Comparison of ENCODE assay signal across 11 cellular contexts in genomic region chr18:58867281-58867961, GRCh38. TPM values are rescaled to one million over a fixed set of nuclear protein-coding genes. Genes with fewer than 3 reads are reported as not detected.
DNase-seq lines count a peak whose midpoint lies in the region; ATAC-seq, FAIRE-seq and TF ChIP-seq lines count a peak whose summit lies in the region.
"Had no signal": no experiment of that assay in that cellular context is flagged by ENCODE, and none has a peak within 500 bp of the region (broad histone marks: within the 10 kb centered on the region; RNA-seq: fewer than 3 reads in every experiment).

No MANE protein-coding gene starts in this region.

- H3K4me3 ChIP-seq in HUES6 (ENCODE audit: low read depth, low read length) (peak overlapping the region; percentile 66), tibial nerve (peak overlapping the region in 2 of 4 donors; percentile 33 to 61), pancreas (no peak overlapping the region)

- TF ChIP-seq CTCF in tibial nerve (IDR thresholded peaks at IDR 0.05) (no peak), pancreas (IDR thresholded peaks at IDR 0.05) (no peak)

- H3K9ac ChIP-seq in HUES6 (ENCODE audit: low read length): peak overlapping the region; percentile 88

- H3K36me3 ChIP-seq in HUES6 (ENCODE audit: control insufficient read depth, insufficient read depth, low read length) (peaks cover 77% of the 10 kb centered on the region), tibial nerve (peaks cover 0 to 21% (median 0%) of the 10 kb centered on the region in 3 donors), pancreas (no peaks in the 10 kb centered on the region)

- DNase-seq in cerebellar cortex (ENCODE audit: low spot score): peak; percentile 69
- peak; percentile 45 for DNase-seq in left kidney (ENCODE audit: low read depth, low spot score)
- no peak for DNase-seq in tibial nerve (ENCODE audit: low spot score in 2 of 2)
- no peak for DNase-seq in NCI-H128 (lab: John Stamatoyannopoulos, UW; ENCODE audit: unreplicated experiment)
- no peak for DNase-seq in pancreas
- no peak for DNase-seq in activated naive CD8-positive, alpha-beta T cell treated with anti-CD3 and anti-CD28 coated beads for 36 hours
- DNase-seq: activated CD4-positive, alpha-beta T cell treated with anti-CD3 and anti-CD28 coated beads, Interleukin-2, amount 10 ng/mL, durations not matched to agents 7 days and 5 days; central memory CD4-positive, alpha-beta T cell; left colon had no signal

- H3K27ac Mint-ChIP-seq in activated naive CD8-positive, alpha-beta T cell treated with anti-CD3 and anti-CD28 coated beads for 36 hours: no peak overlapping the region
- H3K27ac Mint-ChIP-seq: activated CD4-positive, alpha-beta T cell treated with anti-CD3 and anti-CD28 coated beads, Interleukin-2, amount 10 ng/mL, durations not matched to agents 7 days and 5 days had no signal

- TF ChIP-seq EP300 in tibial nerve (IDR thresholded peaks at IDR 0.05): no peak

- H3K9me3 ChIP-seq in HUES6 (ENCODE audit: control insufficient read depth, insufficient read depth, low read depth, low read length) (peaks cover 8% of the 10 kb centered on the region), tibial nerve (no peaks in the 10 kb centered on the region), pancreas (no peaks in the 10 kb centered on the region)

- peaks cover 4% of the 10 kb centered on the region for H3K4me1 Mint-ChIP-seq in activated naive CD8-positive, alpha-beta T cell treated with anti-CD3 and anti-CD28 coated beads for 36 hours

- H3K27me3 Mint-ChIP-seq in activated naive CD8-positive, alpha-beta T cell treated with anti-CD3 and anti-CD28 coated beads for 36 hours: peaks cover 78% of the 10 kb centered on the region

- H3K4me1 ChIP-seq in HUES6 (ENCODE audit: control insufficient read depth, insufficient read depth, low read length) (peaks cover 52% of the 10 kb centered on the region), tibial nerve (peaks cover 0 to 87% (median 36%) of the 10 kb centered on the region in 4 donors), pancreas (no peaks in the 10 kb centered on the region)

- WGBS in tibial nerve, 2 donors: 38 to 41% methylated on average over 10 of the region's 10 CpGs
- WGBS in pancreas, 2 donors: 71 to 74% methylated on average over 10 of the region's 10 CpGs

- H3K27ac ChIP-seq in HUES6 (ENCODE audit: low read depth, low read length): peak overlapping the region; percentile 87
- peak overlapping the region; percentile 94 to 99 (median 98) for H3K27ac ChIP-seq in tibial nerve
- no peak overlapping the region for H3K27ac ChIP-seq in pancreas

- H3K36me3 Mint-ChIP-seq in activated naive CD8-positive, alpha-beta T cell treated with anti-CD3 and anti-CD28 coated beads for 36 hours: peaks cover 4% of the 10 kb centered on the region

- ATAC-seq in pancreas (no peak), HG02938 (IDR thresholded peaks at IDR 0.05; ENCODE audit: unreplicated experiment) (no peak)
- ATAC-seq: left colon had no signal

- no peak for TF ChIP-seq POLR2A in tibial nerve (IDR thresholded peaks at IDR 0.05)

- H3K4me3 Mint-ChIP-seq in activated naive CD8-positive, alpha-beta T cell treated with anti-CD3 and anti-CD28 coated beads for 36 hours: no peak overlapping the region
- H3K4me3 Mint-ChIP-seq: activated CD4-positive, alpha-beta T cell treated with anti-CD3 and anti-CD28 coated beads, Interleukin-2, amount 10 ng/mL, durations not matched to agents 7 days and 5 days had no signal

- no peaks in the 10 kb centered on the region for H3K9me3 Mint-ChIP-seq in activated naive CD8-positive, alpha-beta T cell treated with anti-CD3 and anti-CD28 coated beads for 36 hours
- H3K9me3 Mint-ChIP-seq: activated CD4-positive, alpha-beta T cell treated with anti-CD3 and anti-CD28 coated beads, Interleukin-2, amount 10 ng/mL, durations not matched to agents 7 days and 5 days had no signal

- H3K27me3 ChIP-seq in HUES6 (ENCODE audit: control insufficient read depth, insufficient read depth, low read length): no peaks in the 10 kb centered on the region
- H3K27me3 ChIP-seq in tibial nerve: no peaks in the 10 kb centered on the region
- no peaks in the 10 kb centered on the region for H3K27me3 ChIP-seq in pancreas

- FAIRE-seq in pancreas (lab: Jason Lieb, UNC): no peak

- intact Hi-C loops in pancreas (cut with DNase I): no loop called here

RNA-seq across cellular contexts. Expression of gene ZNF532, which starts 2.7 kb away (rescaled TPM):
- total RNA-seq in tibial nerve (100 to 1,000 TPM in 3 of 4 donors, 10 to 100 TPM in 1; 98.7 to 125 (median 113) TPM), pancreas (10 to 100 TPM in 2 of 6 donors, 1 to 10 TPM in 4; 6.3 to 21.2 (median 8.8) TPM)
- 10 to 100 TPM in 1 of 2 donors, 1 to 10 TPM in 1; 5.7 to 11.8 TPM for polyA plus RNA-seq in pancreas
- total RNA-seq in activated naive CD8-positive, alpha-beta T cell treated with anti-CD3 and anti-CD28 coated beads for 36 hours: 1 to 10 TPM; 1.2 to 1.5 TPM

Comparison
In these comparisons a context has a peak if more than half of its experiments do, and no peak if none do; other contexts are left out.
1. H3K27ac ChIP-seq: peak in HUES6 (single experiment) and tibial nerve (4 of 4); none in pancreas (0 of 4).
2. DNase-seq: peak in cerebellar cortex (single experiment) and left kidney (single experiment); none in tibial nerve (0 of 2), NCI-H128 (single experiment), pancreas (0 of 6) and activated naive CD8-positive, alpha-beta T cell treated with anti-CD3 and anti-CD28 coated beads for 36 hours (single experiment).
3. RNA of gene ZNF532, which starts 2.7 kb away (total RNA-seq): 98.7 to 125 TPM in tibial nerve; 6.3 to 21.2 TPM in pancreas and 1.2 to 1.5 TPM in activated naive CD8-positive, alpha-beta T cell treated with anti-CD3 and anti-CD28 coated beads for 36 hours; every median in the first group is over 4 times any median in the second.